14 cellular contexts compared by ENCODE assay signal in genomic region chr9:109101202-109101595, GRCh38. TPM values are rescaled to one million over a fixed set of nuclear protein-coding genes. Genes with fewer than 3 reads are reported as not detected.
A peak's percentile ranks its signal among the peaks of the same experiment; 100 is the strongest.
DNase-seq lines count a peak whose midpoint lies in the region; ATAC-seq and TF ChIP-seq lines count a peak whose summit lies in the region.
"Had no signal": no experiment of that assay in that cellular context is flagged by ENCODE, and none has a peak within 500 bp of the region (broad histone marks: within the 10 kb centered on the region; RNA-seq: fewer than 3 reads in every experiment).

No MANE protein-coding gene starts in this region.

- H3K4me2 ChIP-seq in SK-N-SH (peak overlapping the region; percentile 64; the same call in 1 of the 2 replicates), hepatocyte (no peak overlapping the region)

- H4K20me1 ChIP-seq in SK-N-SH (ENCODE audit: insufficient read depth) (peaks cover 45% of the 10 kb centered on the region), hepatocyte (ENCODE audit: insufficient read depth, poor library complexity, severe bottlenecking) (peaks cover 57% of the 10 kb centered on the region)

- H3K27ac Mint-ChIP-seq in T-helper 2 cell treated with Interferon-gamma antibody and Interleukin-4, amounts not matched to agents 5 μg/mL and 100 μg/mL, for 36 hours = peak overlapping the region; percentile 91
- peak overlapping the region; percentile 3 for H3K27ac Mint-ChIP-seq in stimulated activated naive B cell treated with anti-CD40 and anti-IgM and Interleukin-4, amounts not matched to agents 10 μg/mL and 1 μg/mL and 100 μg/mL, for 72 hours

- no peak for TF ChIP-seq RAD21 in SK-N-SH (IDR thresholded peaks at IDR 0.05; ENCODE audit: low read length)

- peaks cover 13% of the 10 kb centered on the region for H3K9me3 Mint-ChIP-seq in T-helper 2 cell treated with Interferon-gamma antibody and Interleukin-4, amounts not matched to agents 5 μg/mL and 100 μg/mL, for 36 hours
- H3K9me3 Mint-ChIP-seq in stimulated activated naive B cell treated with anti-CD40 and anti-IgM and Interleukin-4, amounts not matched to agents 10 μg/mL and 1 μg/mL and 100 μg/mL, for 72 hours = peaks cover 2 to 3% of the 10 kb centered on the region in 2 donors

- TF ChIP-seq CTCF in SK-N-SH (IDR thresholded peaks at IDR 0.05) (no peak), hepatocyte (IDR thresholded peaks at IDR 0.05; ENCODE audit: poor library complexity) (no peak), coronary artery (IDR thresholded peaks at IDR 0.05) (no peak), GM13977 (IDR thresholded peaks at IDR 0.05; ENCODE audit: extremely low read depth, insufficient read depth, missing control alignments) (no peak)

- H3K9ac ChIP-seq in SK-N-SH = no peak overlapping the region

- CTCF ChIA-PET in SK-N-SH (lab: Yijun Ruan, JAX) = no interaction called here

- H3K9me3 ChIP-seq in SK-N-SH = no peaks in the 10 kb centered on the region
- no peaks in the 10 kb centered on the region for H3K9me3 ChIP-seq in hepatocyte (ENCODE audit: low read depth)

- H3K27me3 Mint-ChIP-seq in T-helper 2 cell treated with Interferon-gamma antibody and Interleukin-4, amounts not matched to agents 5 μg/mL and 100 μg/mL, for 36 hours (ENCODE audit: low read depth) = no peaks in the 10 kb centered on the region
- H3K27me3 Mint-ChIP-seq in stimulated activated naive B cell treated with anti-CD40 and anti-IgM and Interleukin-4, amounts not matched to agents 10 μg/mL and 1 μg/mL and 100 μg/mL, for 72 hours = no peaks in the 10 kb centered on the region
- H3K27me3 Mint-ChIP-seq: memory B cell had no signal

- H3K79me2 ChIP-seq in SK-N-SH (ENCODE audit: insufficient read depth) (peaks cover 95% of the 10 kb centered on the region), hepatocyte (peaks cover 100% of the 10 kb centered on the region)

- H3K9me2 ChIP-seq in SK-N-SH (no peaks in the 10 kb centered on the region), hepatocyte (replicated peaks; ENCODE audit: insufficient read depth) (no peaks in the 10 kb centered on the region)

- POLR2A ChIA-PET in SK-N-SH (lab: Yijun Ruan, JAX) = no interaction called here

- no peaks in the 10 kb centered on the region for H3K27me3 ChIP-seq in SK-N-SH (ENCODE audit: insufficient read depth)
- H3K27me3 ChIP-seq in hepatocyte = no peaks in the 10 kb centered on the region
- H3K27me3 ChIP-seq: brain microvascular endothelial cell had no signal

- peaks cover 32% of the 10 kb centered on the region for H3F3A ChIP-seq in SK-N-SH (replicated peaks; ENCODE audit: insufficient read depth)

- no peak for ATAC-seq in SK-N-SH treated with all-trans-retinoic acid at 6 μM for 48 hours
- no peak for ATAC-seq in stimulated activated naive B cell treated with anti-CD40 and anti-IgM and Interleukin-4, amounts not matched to agents 10 μg/mL and 1 μg/mL and 100 μg/mL, for 72 hours (replicated peaks)

- H3K27ac ChIP-seq in SK-N-SH (ENCODE audit: low read depth in 2 of 2, low read length in 1 of 2) (peak overlapping the region; percentile 50 to 59; a peak in 3 of 4 replicates), hepatocyte (peak overlapping the region; percentile 2), coronary artery (no peak overlapping the region)

- H2AFZ ChIP-seq in SK-N-SH (ENCODE audit: low read depth) (no peak overlapping the region), hepatocyte (no peak overlapping the region)

- H3K36me3 Mint-ChIP-seq in T-helper 2 cell treated with Interferon-gamma antibody and Interleukin-4, amounts not matched to agents 5 μg/mL and 100 μg/mL, for 36 hours (ENCODE audit: low read depth) = peaks cover 62% of the 10 kb centered on the region
- H3K36me3 Mint-ChIP-seq in stimulated activated naive B cell treated with anti-CD40 and anti-IgM and Interleukin-4, amounts not matched to agents 10 μg/mL and 1 μg/mL and 100 μg/mL, for 72 hours = peaks cover 20 to 35% of the 10 kb centered on the region in 2 donors

- H3K4me1 ChIP-seq in SK-N-SH (ENCODE audit: control insufficient read depth in 1 of 2, insufficient read depth in 2 of 2, low read depth in 1 of 2, low read length in 1 of 2) (peaks cover 11 to 33% of the 10 kb centered on the region in 2 experiments), hepatocyte (ENCODE audit: insufficient read depth) (peaks cover 32% of the 10 kb centered on the region)

- peak overlapping the region; percentile 70 for H3K4me3 Mint-ChIP-seq in T-helper 2 cell treated with Interferon-gamma antibody and Interleukin-4, amounts not matched to agents 5 μg/mL and 100 μg/mL, for 36 hours
- peak overlapping the region; percentile 55 to 59 for H3K4me3 Mint-ChIP-seq in stimulated activated naive B cell treated with anti-CD40 and anti-IgM and Interleukin-4, amounts not matched to agents 10 μg/mL and 1 μg/mL and 100 μg/mL, for 72 hours
- H3K4me3 Mint-ChIP-seq: memory B cell had no signal

- no peak for TF ChIP-seq EP300 in SK-N-SH (IDR thresholded peaks at IDR 0.05; ENCODE audit: borderline replicate concordance in 1 of 2, low read depth in 1 of 2, low read length in 1 of 2)

- 84% methylated on average over 3 of the region's 3 CpGs for whole genome bisulfite sequencing in SK-N-SH (ENCODE audit: low lambda C conversion rate)
- WGBS in hepatocyte (ENCODE audit: low lambda C conversion rate, missing lambda C conversion rate) = 70% methylated on average over 3 of the region's 3 CpGs

- H3K4me3 ChIP-seq in SK-N-SH (ENCODE audit: low read depth in 2 of 2, low read length in 1 of 2) = no peak overlapping the region
- H3K4me3 ChIP-seq in hepatocyte = no peak overlapping the region
- no peak overlapping the region for H3K4me3 ChIP-seq in coronary artery

- H3K4me1 Mint-ChIP-seq in T-helper 2 cell treated with Interferon-gamma antibody and Interleukin-4, amounts not matched to agents 5 μg/mL and 100 μg/mL, for 36 hours (ENCODE audit: low read depth) = peaks cover 57% of the 10 kb centered on the region
- H3K4me1 Mint-ChIP-seq in stimulated activated naive B cell treated with anti-CD40 and anti-IgM and Interleukin-4, amounts not matched to agents 10 μg/mL and 1 μg/mL and 100 μg/mL, for 72 hours = peaks cover 44 to 53% of the 10 kb centered on the region in 2 donors

- DNase-seq in SK-N-SH (no peak), hepatocyte (ENCODE audit: low spot score) (no peak), coronary artery (ENCODE audit: low spot score) (no peak), GM13977 (ENCODE audit: low spot score) (no peak), middle frontal gyrus (ENCODE audit: extremely low spot score, low spot score) (no peak)
- no peak for DNase-seq in T-helper 2 cell treated with Interferon-gamma antibody and Interleukin-4, amounts not matched to agents 5 μg/mL and 100 μg/mL, for 36 hours (ENCODE audit: low spot score)
- DNase-seq in stimulated activated naive B cell treated with anti-CD40 and anti-IgM and Interleukin-4, amounts not matched to agents 10 μg/mL and 1 μg/mL and 100 μg/mL, for 72 hours = no peak
- DNase-seq: 8988T; activated CD4-positive, CD25-positive, alpha-beta regulatory T cell treated with anti-CD3 and anti-CD28 coated beads, Interleukin-2, amount 50 U/mL, for 72 hours; NCI-H2081 treated with DMSO at 0.1 percent for 48 hours; stimulated activated naive CD4-positive, alpha-beta T cell treated with Interleukin-2 at 50 U/mL for 16 hours had no signal

- in situ Hi-C loops in GM13977 (cut with MboI; ENCODE audit: low pct_unique_long_range_greater_than_20kb, low sequenced_read_pairs, unreplicated experiment) = no loop called here

- H3K36me3 ChIP-seq in SK-N-SH (replicated peaks in 1 of 2; ENCODE audit: control insufficient read depth in 1 of 2, insufficient read depth in 2 of 2, low read length in 1 of 2) (peaks cover 9 to 35% of the 10 kb centered on the region in 2 experiments), hepatocyte (replicated peaks; ENCODE audit: insufficient read depth, low read depth) (no peaks in the 10 kb centered on the region)
- H3K36me3 ChIP-seq: brain microvascular endothelial cell had no signal

TF ChIP-seq in SK-N-SH, 30 proteins besides CTCF, POLR2A, EP300 and RAD21 (continues in another document):
- TF ChIP-seq RFX5 (IDR thresholded peaks at IDR 0.05; ENCODE audit: low read length) = no peak
- TF ChIP-seq EZH2phosphoT487 (IDR thresholded peaks at IDR 0.05; ENCODE audit: borderline replicate concordance, low read depth) = no peak
- no peak for TF ChIP-seq RCOR1 (IDR thresholded peaks at IDR 0.05; ENCODE audit: low read length)
- no peak for TF ChIP-seq GATA2 (CRISPR knock-in tag; IDR thresholded peaks at IDR 0.05)
- no peak for TF ChIP-seq NRF1 (IDR thresholded peaks at IDR 0.05; ENCODE audit: low read depth, low read length)
- TF ChIP-seq USF2 (IDR thresholded peaks at IDR 0.05; ENCODE audit: borderline replicate concordance, low read depth, low read length) = no peak
- no peak for TF ChIP-seq POLR2AphosphoS5 (IDR thresholded peaks at IDR 0.05; ENCODE audit: low read depth, low read length)
- no peak for TF ChIP-seq YY1 (IDR thresholded peaks at IDR 0.05; ENCODE audit: low read depth)

TF ChIP-seq in SK-N-SH treated with all-trans-retinoic acid at 6 μM for 48 hours, 23 proteins besides CTCF, POLR2A, EP300 and RAD21:
- no peak for TF ChIP-seq ISL1 (CRISPR knock-in tag; IDR thresholded peaks at IDR 0.05)
- TF ChIP-seq, protein P1, sequence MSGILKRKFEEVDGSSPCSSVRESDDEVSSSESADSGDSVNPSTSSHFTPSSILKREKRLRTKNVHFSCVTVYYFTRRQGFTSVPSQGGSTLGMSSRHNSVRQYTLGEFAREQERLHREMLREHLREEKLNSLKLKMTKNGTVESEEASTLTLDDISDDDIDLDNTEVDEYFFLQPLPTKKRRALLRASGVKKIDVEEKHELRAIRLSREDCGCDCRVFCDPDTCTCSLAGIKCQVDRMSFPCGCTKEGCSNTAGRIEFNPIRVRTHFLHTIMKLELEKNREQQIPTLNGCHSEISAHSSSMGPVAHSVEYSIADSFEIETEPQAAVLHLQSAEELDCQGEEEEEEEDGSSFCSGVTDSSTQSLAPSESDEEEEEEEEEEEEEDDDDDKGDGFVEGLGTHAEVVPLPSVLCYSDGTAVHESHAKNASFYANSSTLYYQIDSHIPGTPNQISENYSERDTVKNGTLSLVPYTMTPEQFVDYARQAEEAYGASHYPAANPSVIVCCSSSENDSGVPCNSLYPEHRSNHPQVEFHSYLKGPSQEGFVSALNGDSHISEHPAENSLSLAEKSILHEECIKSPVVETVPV (CRISPR knock-in tag; IDR thresholded peaks at IDR 0.05) = no peak

RNA-seq across cellular contexts. Expression of gene TMEM245, which starts 18.5 kb away (rescaled TPM):
- polyA plus RNA-seq in SK-N-SH (2012; rRNA removed) (17.5 and 26.0 TPM in 2 replicates), hepatocyte (54.9 and 63.5 TPM in 2 replicates)
- polyA plus RNA-seq in SK-N-SH (2012; cell fraction: cytosol; rRNA removed) = 19.8 and 23.6 TPM in 2 replicates
- polyA plus RNA-seq in SK-N-SH (2012; cell fraction: nucleus; rRNA removed) = 9.1 and 19.6 TPM in 2 replicates
- total RNA-seq in hepatocyte = 101 and 122 TPM in 2 replicates

Comparison
In these comparisons a context has a peak if more than half of its experiments do, and no peak if none do; other contexts are left out.
1. H3K27ac ChIP-seq: peak in SK-N-SH (2 of 2) and hepatocyte (single experiment); none in coronary artery (0 of 2).